32 cellular contexts compared by ENCODE assay signal in genomic region chr12:114012744-114013431, GRCh38.
"Had no signal": no experiment of that assay in that cellular context is flagged by ENCODE, and none has a peak within 500 bp of the region (broad histone marks: within the 10 kb centered on the region; RNA-seq: fewer than 3 reads in every experiment).

No MANE protein-coding gene starts in this region.

- H3K9me3 ChIP-seq: ascending aorta had no signal

- H3K27me3 ChIP-seq: ascending aorta, cardiac muscle cell had no signal

- H3K4me1 ChIP-seq: ascending aorta had no signal

- H3K27ac ChIP-seq: ascending aorta, cardiac muscle cell, VCaP had no signal

- H3K27ac Mint-ChIP-seq: activated B cell treated with CpG ODN at 0.5 μM for 24 hours; activated CD4-positive, alpha-beta memory T cell treated with anti-CD3 and anti-CD28 coated beads for 36 hours; activated CD4-positive, alpha-beta T cell treated with anti-CD3 and anti-CD28 coated beads, Interleukin-2, amount 10 ng/mL, durations not matched to agents 24 days and 14 days; activated CD8-positive, alpha-beta T cell treated with anti-CD3 and anti-CD28 coated beads for 36 hours; activated naive CD4-positive, alpha-beta T cell treated with anti-CD3 and anti-CD28 coated beads, Interleukin-2, amount 10 ng/mL, durations not matched to agents 7 days and 5 days; activated naive CD4-positive, alpha-beta T cell treated with anti-CD3 and anti-CD28 coated beads, Interleukin-2, amount 50 U/mL, for 24 hours; activated naive CD8-positive, alpha-beta T cell; activated naive CD8-positive, alpha-beta T cell treated with anti-CD3 and anti-CD28 coated beads, Interleukin-2, amount 10 ng/mL, durations not matched to agents 7 days and 5 days; activated naive CD8-positive, alpha-beta T cell treated with anti-CD3 and anti-CD28 coated beads, Interleukin-2, amount 50 U/mL, for 24 hours; activated T-helper 2 cell treated with anti-CD3 and anti-CD28 coated beads, Interferon-gamma antibody, Interleukin-2, Interleukin-4, amounts not matched to agents 10 μg/mL and 5 μg/mL and 100 μg/mL, durations not matched to agents 14 hours and 24 hours and 36 hours; brain; T-helper 1 cell treated with Interleukin-12 subunit alpha and Interleukin-12 subunit beta and Interleukin-4 antibody, amounts not matched to agents 30 μg/mL and 1 μg/mL, for 36 hours; T-helper 2 cell treated with Interferon-gamma antibody and Interleukin-4, amounts not matched to agents 5 μg/mL and 100 μg/mL, for 36 hours had no signal

- H3K36me3 Mint-ChIP-seq: activated CD4-positive, alpha-beta memory T cell treated with anti-CD3 and anti-CD28 coated beads for 36 hours; activated naive CD4-positive, alpha-beta T cell treated with anti-CD3 and anti-CD28 coated beads, Interleukin-2, amount 10 ng/mL, durations not matched to agents 7 days and 5 days; activated naive CD4-positive, alpha-beta T cell treated with anti-CD3 and anti-CD28 coated beads, Interleukin-2, amount 50 U/mL, for 24 hours; activated naive CD8-positive, alpha-beta T cell; activated naive CD8-positive, alpha-beta T cell treated with anti-CD3 and anti-CD28 coated beads, Interleukin-2, amount 10 ng/mL, durations not matched to agents 7 days and 5 days; brain had no signal

- H3K4me1 Mint-ChIP-seq: activated B cell treated with CpG ODN at 0.5 μM for 24 hours; activated CD4-positive, alpha-beta T cell treated with anti-CD3 and anti-CD28 coated beads, Interleukin-2, amount 10 ng/mL, durations not matched to agents 24 days and 14 days; activated naive CD4-positive, alpha-beta T cell treated with anti-CD3 and anti-CD28 coated beads, Interleukin-2, amount 10 ng/mL, durations not matched to agents 7 days and 5 days; activated naive CD4-positive, alpha-beta T cell treated with anti-CD3 and anti-CD28 coated beads, Interleukin-2, amount 50 U/mL, for 24 hours; activated naive CD8-positive, alpha-beta T cell treated with anti-CD3 and anti-CD28 coated beads, Interleukin-2, amount 10 ng/mL, durations not matched to agents 7 days and 5 days; activated naive CD8-positive, alpha-beta T cell treated with anti-CD3 and anti-CD28 coated beads, Interleukin-2, amount 50 U/mL, for 24 hours; brain; central memory CD8-positive, alpha-beta T cell had no signal

- H3K36me3 ChIP-seq: ascending aorta, cardiac muscle cell had no signal

- DNase-seq: activated B cell treated with CpG ODN at 0.5 μM for 24 hours; activated CD4-positive, alpha-beta memory T cell treated with anti-CD3 and anti-CD28 coated beads for 36 hours; activated CD4-positive, alpha-beta T cell treated with anti-CD3 and anti-CD28 coated beads for 4 hours; activated CD4-positive, alpha-beta T cell treated with anti-CD3 and anti-CD28 coated beads, Interleukin-2, amount 10 ng/mL, durations not matched to agents 24 days and 14 days; activated CD4-positive, alpha-beta T cell treated with anti-CD3 and anti-CD28 coated beads, Interleukin-2, amount 50 U/mL, for 1 hour; activated CD4-positive, alpha-beta T cell treated with anti-CD3 and anti-CD28 coated beads, Interleukin-2, amount 50 U/mL, for 4 hours; activated CD4-positive, CD25-positive, alpha-beta regulatory T cell treated with anti-CD3 and anti-CD28 coated beads, Interleukin-2, amount 50 U/mL, for 72 hours; activated CD8-positive, alpha-beta memory T cell treated with anti-CD3 and anti-CD28 coated beads, Interleukin-2, amount 50 U/mL, for 4 hours; activated CD8-positive, alpha-beta T cell treated with anti-CD3 and anti-CD28 coated beads for 36 hours; activated effector memory CD4-positive, alpha-beta T cell treated with Interleukin-2 at 50 U/mL for 16 hours; activated gamma-delta T cell; activated naive CD4-positive, alpha-beta T cell treated with anti-CD3 and anti-CD28 coated beads, Interleukin-2, amount 10 ng/mL, durations not matched to agents 7 days and 5 days; activated naive CD4-positive, alpha-beta T cell treated with Interleukin-2 at 50 U/mL for 16 hours; activated naive CD8-positive, alpha-beta T cell treated with anti-CD3 and anti-CD28 coated beads, Interleukin-2, amount 10 ng/mL, durations not matched to agents 7 days and 5 days; activated naive CD8-positive, alpha-beta T cell treated with anti-CD3 and anti-CD28 coated beads, Interleukin-2, amount 50 U/mL, for 24 hours; activated T-cell treated with anti-CD3 and anti-CD28 coated beads for 4 hours; activated T-cell treated with anti-CD3 and anti-CD28 coated beads, Interleukin-2, amount 50 U/mL, for 1 hour; activated T-cell treated with anti-CD3 and anti-CD28 coated beads, Interleukin-2, amount 50 U/mL, for 48 hours; amygdala; cerebellar nuclear complex; T-helper 2 cell; T-helper 9 cell had no signal

- H3K4me3 ChIP-seq: ascending aorta, cardiac muscle cell had no signal

- H3K4me3 Mint-ChIP-seq: activated B cell treated with CpG ODN at 0.5 μM for 24 hours; activated CD4-positive, alpha-beta memory T cell treated with anti-CD3 and anti-CD28 coated beads for 36 hours; activated CD4-positive, alpha-beta T cell treated with anti-CD3 and anti-CD28 coated beads, Interleukin-2, amount 10 ng/mL, durations not matched to agents 24 days and 14 days; activated CD8-positive, alpha-beta T cell treated with anti-CD3 and anti-CD28 coated beads for 36 hours; activated naive CD4-positive, alpha-beta T cell treated with anti-CD3 and anti-CD28 coated beads, Interleukin-2, amount 10 ng/mL, durations not matched to agents 7 days and 5 days; activated naive CD4-positive, alpha-beta T cell treated with anti-CD3 and anti-CD28 coated beads, Interleukin-2, amount 50 U/mL, for 24 hours; activated naive CD8-positive, alpha-beta T cell; activated naive CD8-positive, alpha-beta T cell treated with anti-CD3 and anti-CD28 coated beads, Interleukin-2, amount 10 ng/mL, durations not matched to agents 7 days and 5 days; activated naive CD8-positive, alpha-beta T cell treated with anti-CD3 and anti-CD28 coated beads, Interleukin-2, amount 50 U/mL, for 24 hours; brain; central memory CD8-positive, alpha-beta T cell; T-helper 1 cell treated with Interleukin-12 subunit alpha and Interleukin-12 subunit beta and Interleukin-4 antibody, amounts not matched to agents 30 μg/mL and 1 μg/mL, for 36 hours; T-helper 2 cell treated with Interferon-gamma antibody and Interleukin-4, amounts not matched to agents 5 μg/mL and 100 μg/mL, for 36 hours had no signal

- H3K9me3 Mint-ChIP-seq: activated B cell treated with CpG ODN at 0.5 μM for 24 hours; activated CD4-positive, alpha-beta memory T cell treated with anti-CD3 and anti-CD28 coated beads for 36 hours; activated CD8-positive, alpha-beta T cell treated with anti-CD3 and anti-CD28 coated beads for 36 hours; activated naive CD4-positive, alpha-beta T cell treated with anti-CD3 and anti-CD28 coated beads, Interleukin-2, amount 50 U/mL, for 24 hours; activated naive CD8-positive, alpha-beta T cell treated with anti-CD3 and anti-CD28 coated beads, Interleukin-2, amount 50 U/mL, for 24 hours; activated T-helper 2 cell treated with anti-CD3 and anti-CD28 coated beads, Interferon-gamma antibody, Interleukin-2, Interleukin-4, amounts not matched to agents 10 μg/mL and 5 μg/mL and 100 μg/mL, durations not matched to agents 14 hours and 24 hours and 36 hours; brain; central memory CD8-positive, alpha-beta T cell; T-helper 2 cell treated with Interferon-gamma antibody and Interleukin-4, amounts not matched to agents 5 μg/mL and 100 μg/mL, for 36 hours had no signal
